ENCODE assay signal across 15 cellular contexts in genomic region chr9:33943389-33943788, GRCh38.
DNase-seq lines count a peak whose midpoint lies in the region; ATAC-seq and TF ChIP-seq lines count a peak whose summit lies in the region.
"Had no signal": no experiment of that assay in that cellular context is flagged by ENCODE, and none has a peak within 500 bp of the region (broad histone marks: within the 10 kb centered on the region; RNA-seq: fewer than 3 reads in every experiment).

No MANE protein-coding gene starts in this region.

- peaks cover 10% of the 10 kb centered on the region for H3K79me2 ChIP-seq in ACC112 (ENCODE audit: control insufficient read depth, insufficient read depth, low read length, unreplicated experiment)

- no peak for ATAC-seq in activated CD8-positive, alpha-beta memory T cell treated with anti-CD3 and anti-CD28 coated beads, Interleukin-2, amount 10 ng/mL, durations not matched to agents 7 days and 5 days
- ATAC-seq: naive thymus-derived CD8-positive, alpha-beta T cell had no signal

- CTCF ChIA-PET in activated CD8-positive, alpha-beta memory T cell treated with anti-CD3 and anti-CD28 coated beads, Interleukin-2, amount 10 ng/mL, durations not matched to agents 7 days and 5 days (lab: Charles Lee), result no interaction called here

- no peaks in the 10 kb centered on the region for H3K9me3 ChIP-seq in SJSA1 (replicated peaks)
- H3K9me3 ChIP-seq in WERI-Rb-1 (ENCODE audit: severe bottlenecking), result no peaks in the 10 kb centered on the region
- H3K9me3 ChIP-seq: spleen had no signal

- H3K27me3 ChIP-seq in ACC112 (ENCODE audit: insufficient read depth, low read length), result no peaks in the 10 kb centered on the region
- H3K27me3 ChIP-seq in SJSA1 (replicated peaks), result no peaks in the 10 kb centered on the region
- H3K27me3 ChIP-seq in WERI-Rb-1 (ENCODE audit: insufficient read depth, low read depth, severe bottlenecking), result no peaks in the 10 kb centered on the region
- H3K27me3 ChIP-seq: spleen had no signal

- DNase-seq in SJSA1 (ENCODE audit: low read depth in 1 of 2, low spot score in 2 of 2) (no peak), endothelial cell (ENCODE audit: low spot score) (no peak), NK-92 (lab: John Stamatoyannopoulos, UW; ENCODE audit: unreplicated experiment) (no peak), WERI-Rb-1 (no peak), NCI-H774 (lab: John Stamatoyannopoulos, UW) (no peak)
- DNase-seq in activated CD8-positive, alpha-beta memory T cell treated with anti-CD3 and anti-CD28 coated beads, Interleukin-2, amount 10 ng/mL, durations not matched to agents 7 days and 5 days, result no peak
- DNase-seq: activated CD4-positive, alpha-beta T cell treated with anti-CD3 and anti-CD28 coated beads, Interleukin-2, amount 10 ng/mL, durations not matched to agents 24 days and 14 days; amygdala; CD4-positive, alpha-beta memory T cell; central memory CD4-positive, alpha-beta T cell; hypothalamus; naive thymus-derived CD8-positive, alpha-beta T cell; spleen had no signal

- H3K4me3 Mint-ChIP-seq in endothelial cell (ENCODE audit: unreplicated experiment), result no peak overlapping the region
- H3K4me3 Mint-ChIP-seq in nephron, result no peak overlapping the region
- no peak overlapping the region for H3K4me3 Mint-ChIP-seq in activated CD8-positive, alpha-beta memory T cell treated with anti-CD3 and anti-CD28 coated beads, Interleukin-2, amount 10 ng/mL, durations not matched to agents 7 days and 5 days
- H3K4me3 Mint-ChIP-seq: activated CD4-positive, alpha-beta T cell treated with anti-CD3 and anti-CD28 coated beads, Interleukin-2, amount 10 ng/mL, durations not matched to agents 24 days and 14 days; CD4-positive, alpha-beta memory T cell; naive thymus-derived CD8-positive, alpha-beta T cell had no signal

- H3K9me3 Mint-ChIP-seq in endothelial cell (ENCODE audit: unreplicated experiment) (no peaks in the 10 kb centered on the region), nephron (no peaks in the 10 kb centered on the region)
- no peaks in the 10 kb centered on the region for H3K9me3 Mint-ChIP-seq in activated CD8-positive, alpha-beta memory T cell treated with anti-CD3 and anti-CD28 coated beads, Interleukin-2, amount 10 ng/mL, durations not matched to agents 7 days and 5 days (ENCODE audit: low read depth)
- H3K9me3 Mint-ChIP-seq: activated CD4-positive, alpha-beta T cell treated with anti-CD3 and anti-CD28 coated beads, Interleukin-2, amount 10 ng/mL, durations not matched to agents 24 days and 14 days; CD4-positive, alpha-beta memory T cell; naive thymus-derived CD8-positive, alpha-beta T cell had no signal

- H3K4me1 ChIP-seq in ACC112 (ENCODE audit: control insufficient read depth, insufficient read depth, low read length, unreplicated experiment) (peaks cover 38% of the 10 kb centered on the region), SJSA1 (replicated peaks) (peaks cover 28% of the 10 kb centered on the region)
- H3K4me1 ChIP-seq: spleen had no signal

- H3K27ac ChIP-seq in ACC112 (ENCODE audit: low read depth, low read length) (peak overlapping the region; percentile 77), SJSA1 (peak overlapping the region; percentile 40), WERI-Rb-1 (no peak overlapping the region)

- H3K4me1 Mint-ChIP-seq in endothelial cell (ENCODE audit: unreplicated experiment), result no peaks in the 10 kb centered on the region
- peaks cover 9% of the 10 kb centered on the region for H3K4me1 Mint-ChIP-seq in nephron
- no peaks in the 10 kb centered on the region for H3K4me1 Mint-ChIP-seq in activated CD8-positive, alpha-beta memory T cell treated with anti-CD3 and anti-CD28 coated beads, Interleukin-2, amount 10 ng/mL, durations not matched to agents 7 days and 5 days

- H3K4me3 ChIP-seq in ACC112 (ENCODE audit: low read depth, low read length), result no peak overlapping the region
- no peak overlapping the region for H3K4me3 ChIP-seq in SJSA1
- H3K4me3 ChIP-seq in WERI-Rb-1 (ENCODE audit: low read depth, low read length), result no peak overlapping the region
- H3K4me3 ChIP-seq: spleen had no signal

- TF ChIP-seq CTCF in endothelial cell (IDR thresholded peaks at IDR 0.05; ENCODE audit: unreplicated experiment) (no peak), nephron (IDR thresholded peaks at IDR 0.05; ENCODE audit: unreplicated experiment in 3 of 3) (no peak), WERI-Rb-1 (IDR thresholded peaks at IDR 0.05; ENCODE audit: low read depth, low read length) (no peak)

- peaks cover 34% of the 10 kb centered on the region for H3K36me3 ChIP-seq in ACC112 (ENCODE audit: insufficient read depth, low read length)
- peaks cover 26% of the 10 kb centered on the region for H3K36me3 ChIP-seq in SJSA1
- H3K36me3 ChIP-seq in WERI-Rb-1, result peaks cover 68% of the 10 kb centered on the region

- no peak overlapping the region for H2AFZ ChIP-seq in ACC112 (ENCODE audit: low read length, unreplicated experiment)

- H3K27ac Mint-ChIP-seq in endothelial cell (ENCODE audit: unreplicated experiment), result peak overlapping the region; percentile 53
- peak overlapping the region; percentile 33 to 82 (median 64) for H3K27ac Mint-ChIP-seq in nephron
- no peak overlapping the region for H3K27ac Mint-ChIP-seq in activated CD8-positive, alpha-beta memory T cell treated with anti-CD3 and anti-CD28 coated beads, Interleukin-2, amount 10 ng/mL, durations not matched to agents 7 days and 5 days
- H3K27ac Mint-ChIP-seq: activated CD4-positive, alpha-beta T cell treated with anti-CD3 and anti-CD28 coated beads, Interleukin-2, amount 10 ng/mL, durations not matched to agents 24 days and 14 days had no signal

- no peaks in the 10 kb centered on the region for H3K27me3 Mint-ChIP-seq in endothelial cell (ENCODE audit: unreplicated experiment)
- no peaks in the 10 kb centered on the region for H3K27me3 Mint-ChIP-seq in nephron (ENCODE audit: low read depth)
- no peaks in the 10 kb centered on the region for H3K27me3 Mint-ChIP-seq in activated CD8-positive, alpha-beta memory T cell treated with anti-CD3 and anti-CD28 coated beads, Interleukin-2, amount 10 ng/mL, durations not matched to agents 7 days and 5 days
- H3K27me3 Mint-ChIP-seq: activated CD4-positive, alpha-beta T cell treated with anti-CD3 and anti-CD28 coated beads, Interleukin-2, amount 10 ng/mL, durations not matched to agents 24 days and 14 days; CD4-positive, alpha-beta memory T cell; naive thymus-derived CD8-positive, alpha-beta T cell had no signal

- H3K36me3 Mint-ChIP-seq in endothelial cell (ENCODE audit: low read depth, unreplicated experiment), result peaks cover 47% of the 10 kb centered on the region
- peaks cover 75% of the 10 kb centered on the region for H3K36me3 Mint-ChIP-seq in nephron (ENCODE audit: low read depth)
- H3K36me3 Mint-ChIP-seq in activated CD8-positive, alpha-beta memory T cell treated with anti-CD3 and anti-CD28 coated beads, Interleukin-2, amount 10 ng/mL, durations not matched to agents 7 days and 5 days, result peaks cover 51% of the 10 kb centered on the region
